1 cellular context compared by ENCODE assay signal in genomic region chr6:81787313-81788068, GRCh38.
TF ChIP-seq lines count a peak whose summit lies in the region.

No MANE protein-coding gene starts in this region.

TF ChIP-seq in liver, 16 proteins besides CTCF, POLR2A, EP300 and RAD21 (continued from another document):
- TF ChIP-seq, protein P1, sequence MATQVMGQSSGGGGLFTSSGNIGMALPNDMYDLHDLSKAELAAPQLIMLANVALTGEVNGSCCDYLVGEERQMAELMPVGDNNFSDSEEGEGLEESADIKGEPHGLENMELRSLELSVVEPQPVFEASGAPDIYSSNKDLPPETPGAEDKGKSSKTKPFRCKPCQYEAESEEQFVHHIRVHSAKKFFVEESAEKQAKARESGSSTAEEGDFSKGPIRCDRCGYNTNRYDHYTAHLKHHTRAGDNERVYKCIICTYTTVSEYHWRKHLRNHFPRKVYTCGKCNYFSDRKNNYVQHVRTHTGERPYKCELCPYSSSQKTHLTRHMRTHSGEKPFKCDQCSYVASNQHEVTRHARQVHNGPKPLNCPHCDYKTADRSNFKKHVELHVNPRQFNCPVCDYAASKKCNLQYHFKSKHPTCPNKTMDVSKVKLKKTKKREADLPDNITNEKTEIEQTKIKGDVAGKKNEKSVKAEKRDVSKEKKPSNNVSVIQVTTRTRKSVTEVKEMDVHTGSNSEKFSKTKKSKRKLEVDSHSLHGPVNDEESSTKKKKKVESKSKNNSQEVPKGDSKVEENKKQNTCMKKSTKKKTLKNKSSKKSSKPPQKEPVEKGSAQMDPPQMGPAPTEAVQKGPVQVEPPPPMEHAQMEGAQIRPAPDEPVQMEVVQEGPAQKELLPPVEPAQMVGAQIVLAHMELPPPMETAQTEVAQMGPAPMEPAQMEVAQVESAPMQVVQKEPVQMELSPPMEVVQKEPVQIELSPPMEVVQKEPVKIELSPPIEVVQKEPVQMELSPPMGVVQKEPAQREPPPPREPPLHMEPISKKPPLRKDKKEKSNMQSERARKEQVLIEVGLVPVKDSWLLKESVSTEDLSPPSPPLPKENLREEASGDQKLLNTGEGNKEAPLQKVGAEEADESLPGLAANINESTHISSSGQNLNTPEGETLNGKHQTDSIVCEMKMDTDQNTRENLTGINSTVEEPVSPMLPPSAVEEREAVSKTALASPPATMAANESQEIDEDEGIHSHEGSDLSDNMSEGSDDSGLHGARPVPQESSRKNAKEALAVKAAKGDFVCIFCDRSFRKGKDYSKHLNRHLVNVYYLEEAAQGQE (IDR thresholded peaks at IDR 0.05), result peak; percentile 40
- TF ChIP-seq TAF1 (conservative IDR thresholded peaks at IDR 0.05) (no peak), RXRA (IDR thresholded peaks at IDR 0.05) (peak; percentile 49 to 60), MAX (IDR thresholded peaks at IDR 0.05) (peak; percentile 13), GABPA (IDR thresholded peaks at IDR 0.05 in 1 of 2, conservative IDR thresholded peaks at IDR 0.05 in 1 of 2) (no peak), FOXA2 (IDR thresholded peaks at IDR 0.05) (peak; percentile 76), NR2F2 (IDR thresholded peaks at IDR 0.05) (no peak), EGR1 (IDR thresholded peaks at IDR 0.05; ENCODE audit: low read depth in 2 of 2) (no peak)
TF ChIP-seq in liver: peak in this region for 11.
